ENCODE assay signal across 7 cellular contexts in genomic region chr12:132190012-132190755, GRCh38. TPM values are rescaled to one million over a fixed set of nuclear protein-coding genes. Genes with fewer than 3 reads are reported as not detected.
DNase-seq lines count a peak whose midpoint lies in the region; ATAC-seq and TF ChIP-seq lines count a peak whose summit lies in the region.

No MANE protein-coding gene starts in this region.

- H3K4me1 ChIP-seq in heart left ventricle, result peaks cover 0 to 20% (median 11%) of the 10 kb centered on the region in 12 donors

- TF ChIP-seq CTCF in heart left ventricle (IDR thresholded peaks at IDR 0.05), result no peak

- no peaks in the 10 kb centered on the region for H3K36me3 ChIP-seq in heart left ventricle

- no peak for TF ChIP-seq POLR2A in heart left ventricle (IDR thresholded peaks at IDR 0.05)

- H3K4me3 ChIP-seq in heart left ventricle, result peak overlapping the region; percentile 22 to 71 (median 63)

- H3K27me3 ChIP-seq in heart left ventricle, result peaks cover 0 to 30% (median 0%) of the 10 kb centered on the region in 9 donors

- peak; percentile 19 for DNase-seq in T-helper 9 cell
- DNase-seq in heart left ventricle, result peak in 2 of 5 donors; percentile 42 to 71
- no peak for DNase-seq in sciatic nerve (ENCODE audit: low spot score)
- DNase-seq in NCI-H1417 treated with DMSO at 0.1 percent for 48 hours (lab: John Stamatoyannopoulos, UW), result no peak

- peaks cover 0 to 40% (median 11%) of the 10 kb centered on the region in 12 donors for H3K9me3 ChIP-seq in heart left ventricle

- H3K27ac ChIP-seq in heart left ventricle, result peak overlapping the region in 7 of 12 donors; percentile 18 to 83 (median 72)

- ATAC-seq in GM18511 (IDR thresholded peaks at IDR 0.05; ENCODE audit: unreplicated experiment) (peak; percentile 33), HG02610 (IDR thresholded peaks at IDR 0.05; ENCODE audit: unreplicated experiment) (peak; percentile 8), heart left ventricle (peak in 3 of 4 donors; percentile 2 to 20 (median 6)), sciatic nerve (peak; percentile 14), GM19328 (IDR thresholded peaks at IDR 0.05; ENCODE audit: unreplicated experiment) (no peak)

- intact Hi-C loops in heart left ventricle (cut with DNase I) (no loop called here), sciatic nerve (cut with DNase I) (no loop called here)

- WGBS in heart left ventricle, 4 donors, result 18 to 39% (median 35%) methylated on average over 18 to 59 of the region's 59 CpGs

RNA-seq across cellular contexts. Expression of gene NOC4L, which starts 45.9 kb away (rescaled TPM):
- total RNA-seq in heart left ventricle (10 to 100 TPM in 4 of 9 donors, 1 to 10 TPM in 5; 7.9 to 14.5 (median 9.6) TPM), sciatic nerve (14.5 TPM)
- polyA plus RNA-seq in heart left ventricle, result 10 to 100 TPM; 10.9 to 21.1 TPM

RNA-seq across cellular contexts. Expression of gene DDX51, which starts 46.1 kb away (rescaled TPM):
- total RNA-seq in heart left ventricle (1 to 10 TPM; 4.1 to 9.9 (median 8.5) TPM), sciatic nerve (17.7 TPM)
- 10 to 100 TPM; 12.8 to 14.7 TPM for polyA plus RNA-seq in heart left ventricle
